22 cellular contexts compared by ENCODE assay signal in genomic region chr13:65584126-65584525, GRCh38.
"Had no signal": no experiment of that assay in that cellular context is flagged by ENCODE, and none has a peak within 500 bp of the region (broad histone marks: within the 10 kb centered on the region; RNA-seq: fewer than 3 reads in every experiment).

No MANE protein-coding gene starts in this region.

- H3K4me3 ChIP-seq: esophagus muscularis mucosa, gastrocnemius medialis, lung, pancreas, suprapubic skin, thyroid gland had no signal

- H3K9me3 ChIP-seq: esophagus muscularis mucosa, gastrocnemius medialis, pancreas, thyroid gland had no signal

- H3K27ac Mint-ChIP-seq: immature natural killer cell, naive B cell, nephron, progenitor cell of endocrine pancreas, type B pancreatic cell had no signal

- DNase-seq: effector memory CD4-positive, alpha-beta T cell; gastrocnemius medialis; immature natural killer cell; kidney; left cardiac atrium; left ventricle myocardium superior; mesenchymal stem cell; naive B cell; occipital lobe; pancreas; right cardiac atrium; small intestine; stimulated activated CD4-positive, alpha-beta T cell treated with anti-CD3 and anti-CD28 coated beads, Interleukin-2, amount 100 ng/mL, for 48 hours; stimulated activated naive CD8-positive, alpha-beta T cell treated with anti-CD3 and anti-CD28 coated beads, Interleukin-15, Interleukin-2, amounts not matched to agents 100 U/mL and 50 U/mL, for 24 hours; thyroid gland had no signal

- H3K36me3 Mint-ChIP-seq: immature natural killer cell, naive B cell, type B pancreatic cell had no signal

- H3K27me3 Mint-ChIP-seq: naive B cell, progenitor cell of endocrine pancreas, type B pancreatic cell had no signal

- ATAC-seq: gastrocnemius medialis; left cardiac atrium; left ventricle myocardium superior; pancreas; right cardiac atrium; stimulated activated naive CD8-positive, alpha-beta T cell treated with anti-CD3 and anti-CD28 coated beads, Interleukin-15, Interleukin-2, amounts not matched to agents 100 U/mL and 50 U/mL, for 24 hours had no signal

- H3K4me1 ChIP-seq: esophagus muscularis mucosa, gastrocnemius medialis, pancreas, suprapubic skin, thyroid gland had no signal

- H3K36me3 ChIP-seq: esophagus muscularis mucosa, gastrocnemius medialis, pancreas, suprapubic skin, thyroid gland had no signal

- H3K27me3 ChIP-seq: esophagus muscularis mucosa, gastrocnemius medialis, pancreas, suprapubic skin, thyroid gland had no signal

- H3K4me1 Mint-ChIP-seq: immature natural killer cell, naive B cell, nephron had no signal

- H3K27ac ChIP-seq: epithelial cell of prostate, esophagus muscularis mucosa, gastrocnemius medialis, pancreas, suprapubic skin, thyroid gland had no signal

- H3K4me3 Mint-ChIP-seq: immature natural killer cell, naive B cell, nephron, type B pancreatic cell had no signal
